1 cellular context compared by ENCODE assay signal in the genomic region with DNA sequence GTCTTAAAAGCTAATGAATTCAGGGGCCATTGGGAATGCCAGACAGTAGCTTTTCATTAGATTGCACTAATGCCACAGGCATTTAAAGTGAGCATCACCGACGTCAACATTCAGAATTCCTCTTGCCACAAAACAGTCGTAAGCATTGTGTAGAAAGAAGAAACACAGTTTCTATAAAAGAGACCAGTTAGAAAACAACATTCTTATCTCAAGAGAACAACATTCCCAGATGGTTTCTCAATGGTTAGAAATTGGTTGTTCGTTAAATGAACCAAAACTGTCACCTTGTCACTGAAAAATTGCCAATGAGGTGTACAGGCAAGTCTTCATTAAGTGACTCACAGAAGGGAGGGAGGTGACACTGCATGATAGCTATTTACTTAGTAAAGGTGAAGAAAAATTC.
TF ChIP-seq lines count a peak whose summit lies in the region.

No MANE protein-coding gene starts in this region.

TF ChIP-seq in IMR-90, 13 proteins besides CTCF, POLR2A, EP300 and RAD21 (continued from another document):
- TF ChIP-seq CHD1 (IDR thresholded peaks at IDR 0.05; ENCODE audit: low read depth, low read length) = no peak
